ENCODE assay signal across 1 cellular context in the genomic region with DNA sequence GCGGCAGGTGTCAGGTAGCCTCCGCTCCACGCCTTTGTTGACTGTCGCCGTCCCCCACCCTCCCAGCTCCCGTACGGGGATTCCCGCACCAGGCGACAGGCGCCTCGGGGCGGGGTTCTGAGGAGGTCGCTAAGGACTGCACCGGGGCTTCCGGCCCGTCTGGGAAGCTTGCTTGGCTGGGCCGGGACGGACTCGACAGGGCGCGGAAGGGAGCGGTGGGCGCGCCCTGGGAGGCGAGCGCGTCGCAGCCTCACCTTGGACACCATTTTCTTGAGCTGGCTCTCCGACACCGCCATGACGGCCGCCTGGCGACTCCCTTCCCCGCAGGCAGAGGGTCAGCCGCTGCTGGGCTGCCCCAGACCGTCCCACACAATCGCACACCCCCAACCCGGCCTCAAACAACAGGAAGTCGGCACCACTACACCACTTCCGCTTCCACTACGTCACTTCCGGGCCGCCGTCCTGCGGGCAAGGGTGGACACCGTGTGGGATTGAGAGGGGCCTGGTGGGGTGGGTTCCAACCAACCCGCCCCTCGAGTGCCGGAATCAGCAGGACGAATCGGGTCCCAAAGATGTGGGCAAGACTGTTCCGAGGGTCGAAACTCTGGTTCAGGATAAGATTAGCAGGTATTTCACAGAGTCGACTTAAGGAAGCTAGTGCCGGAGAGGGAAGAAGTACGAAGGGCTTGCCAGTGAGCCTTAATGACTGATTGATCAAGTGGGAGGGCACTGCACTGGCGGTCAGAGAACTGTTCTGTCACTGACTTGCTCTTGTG.
TF ChIP-seq lines count a peak whose summit lies in the region.

A gene with protein sequence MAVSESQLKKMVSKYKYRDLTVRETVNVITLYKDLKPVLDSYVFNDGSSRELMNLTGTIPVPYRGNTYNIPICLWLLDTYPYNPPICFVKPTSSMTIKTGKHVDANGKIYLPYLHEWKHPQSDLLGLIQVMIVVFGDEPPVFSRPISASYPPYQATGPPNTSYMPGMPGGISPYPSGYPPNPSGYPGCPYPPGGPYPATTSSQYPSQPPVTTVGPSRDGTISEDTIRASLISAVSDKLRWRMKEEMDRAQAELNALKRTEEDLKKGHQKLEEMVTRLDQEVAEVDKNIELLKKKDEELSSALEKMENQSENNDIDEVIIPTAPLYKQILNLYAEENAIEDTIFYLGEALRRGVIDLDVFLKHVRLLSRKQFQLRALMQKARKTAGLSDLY (minus strand): TSS at position 422 of the 776 bp plus-strand sequence. CDS start 126 bp downstream, at position 296.

TF ChIP-seq in HepG2, 621 proteins besides CTCF, POLR2A, EP300 and RAD21 (continued from another document and continues in another):
- TF ChIP-seq, protein P1, sequence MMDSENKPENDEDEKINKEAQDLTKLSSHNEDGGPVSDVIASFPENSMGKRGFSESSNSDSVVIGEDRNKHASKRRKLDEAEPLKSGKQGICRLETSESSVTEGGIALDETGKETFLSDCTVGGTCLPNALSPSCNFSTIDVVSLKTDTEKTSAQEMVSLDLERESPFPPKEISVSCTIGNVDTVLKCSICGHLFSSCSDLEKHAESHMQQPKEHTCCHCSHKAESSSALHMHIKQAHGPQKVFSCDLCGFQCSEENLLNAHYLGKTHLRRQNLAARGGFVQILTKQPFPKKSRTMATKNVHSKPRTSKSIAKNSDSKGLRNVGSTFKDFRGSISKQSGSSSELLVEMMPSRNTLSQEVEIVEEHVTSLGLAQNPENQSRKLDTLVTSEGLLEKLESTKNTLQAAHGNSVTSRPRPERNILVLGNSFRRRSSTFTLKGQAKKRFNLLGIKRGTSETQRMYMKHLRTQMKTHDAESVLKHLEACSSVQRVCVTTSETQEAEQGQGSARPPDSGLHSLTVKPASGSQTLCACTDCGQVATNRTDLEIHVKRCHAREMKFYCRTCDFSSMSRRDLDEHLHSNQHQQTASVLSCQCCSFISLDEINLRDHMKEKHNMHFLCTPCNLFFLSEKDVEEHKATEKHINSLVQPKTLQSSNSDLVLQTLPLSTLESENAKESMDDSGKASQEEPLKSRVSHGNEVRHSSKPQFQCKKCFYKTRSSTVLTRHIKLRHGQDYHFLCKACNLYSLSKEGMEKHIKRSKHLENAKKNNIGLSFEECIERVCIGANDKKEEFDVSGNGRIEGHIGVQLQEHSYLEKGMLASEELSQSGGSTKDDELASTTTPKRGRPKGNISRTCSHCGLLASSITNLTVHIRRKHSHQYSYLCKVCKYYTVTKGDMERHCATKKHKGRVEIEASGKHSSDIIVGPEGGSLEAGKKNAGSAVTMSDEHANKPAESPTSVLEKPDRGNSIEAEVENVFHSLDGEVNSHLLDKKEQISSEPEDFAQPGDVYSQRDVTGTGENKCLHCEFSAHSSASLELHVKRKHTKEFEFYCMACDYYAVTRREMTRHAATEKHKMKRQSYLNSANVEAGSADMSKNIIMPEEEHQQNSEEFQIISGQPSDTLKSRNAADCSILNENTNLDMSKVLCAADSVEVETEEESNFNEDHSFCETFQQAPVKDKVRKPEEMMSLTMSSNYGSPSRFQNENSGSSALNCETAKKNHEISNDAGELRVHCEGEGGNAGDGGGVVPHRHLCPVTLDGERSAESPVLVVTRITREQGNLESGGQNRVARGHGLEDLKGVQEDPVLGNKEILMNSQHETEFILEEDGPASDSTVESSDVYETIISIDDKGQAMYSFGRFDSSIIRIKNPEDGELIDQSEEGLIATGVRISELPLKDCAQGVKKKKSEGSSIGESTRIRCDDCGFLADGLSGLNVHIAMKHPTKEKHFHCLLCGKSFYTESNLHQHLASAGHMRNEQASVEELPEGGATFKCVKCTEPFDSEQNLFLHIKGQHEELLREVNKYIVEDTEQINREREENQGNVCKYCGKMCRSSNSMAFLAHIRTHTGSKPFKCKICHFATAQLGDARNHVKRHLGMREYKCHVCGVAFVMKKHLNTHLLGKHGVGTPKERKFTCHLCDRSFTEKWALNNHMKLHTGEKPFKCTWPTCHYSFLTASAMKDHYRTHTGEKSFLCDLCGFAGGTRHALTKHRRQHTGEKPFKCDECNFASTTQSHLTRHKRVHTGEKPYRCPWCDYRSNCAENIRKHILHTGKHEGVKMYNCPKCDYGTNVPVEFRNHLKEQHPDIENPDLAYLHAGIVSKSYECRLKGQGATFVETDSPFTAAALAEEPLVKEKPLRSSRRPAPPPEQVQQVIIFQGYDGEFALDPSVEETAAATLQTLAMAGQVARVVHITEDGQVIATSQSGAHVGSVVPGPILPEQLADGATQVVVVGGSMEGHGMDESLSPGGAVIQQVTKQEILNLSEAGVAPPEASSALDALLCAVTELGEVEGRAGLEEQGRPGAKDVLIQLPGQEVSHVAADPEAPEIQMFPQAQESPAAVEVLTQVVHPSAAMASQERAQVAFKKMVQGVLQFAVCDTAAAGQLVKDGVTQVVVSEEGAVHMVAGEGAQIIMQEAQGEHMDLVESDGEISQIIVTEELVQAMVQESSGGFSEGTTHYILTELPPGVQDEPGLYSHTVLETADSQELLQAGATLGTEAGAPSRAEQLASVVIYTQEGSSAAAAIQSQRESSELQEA (CRISPR knock-in tag; IDR thresholded peaks at IDR 0.05; ENCODE audit: not compliant biosample characterization): peak; percentile 91
- TF ChIP-seq ZNF577 (CRISPR knock-in tag; IDR thresholded peaks at IDR 0.05; ENCODE audit: borderline replicate concordance, low read depth) (no peak; the same call in 1 of the 2 replicates), TOE1 (CRISPR knock-in tag; IDR thresholded peaks at IDR 0.05) (0 out of 2 replicates have a peak, but pooled peaks have one; percentile 3), ZNF335 (CRISPR knock-in tag; IDR thresholded peaks at IDR 0.05) (peak; percentile 71; the same call in 1 of the 2 replicates), BCL6 (CRISPR knock-in tag; IDR thresholded peaks at IDR 0.05) (peak; percentile 41; the same call in 1 of the 2 replicates), KMT2B (CRISPR knock-in tag; IDR thresholded peaks at IDR 0.05) (peak; percentile 96), TRIM24 (CRISPR knock-in tag; IDR thresholded peaks at IDR 0.05) (no peak), ZNF10 (CRISPR knock-in tag; IDR thresholded peaks at IDR 0.05; ENCODE audit: borderline replicate concordance, low read depth) (no peak), ZEB1 (IDR thresholded peaks at IDR 0.05; ENCODE audit: insufficient replicate concordance, low read depth) (peak; percentile 9), HOXD1 (CRISPR knock-in tag; IDR thresholded peaks at IDR 0.05) (0 out of 2 replicates have a peak, but pooled peaks have one; percentile 11), ZNF296 (CRISPR knock-in tag; conservative IDR thresholded peaks at IDR 0.05) (no peak; the same call in 1 of the 2 replicates), ZNF44 (CRISPR knock-in tag; IDR thresholded peaks at IDR 0.05) (0 out of 2 replicates have a peak, but pooled peaks have one; percentile 75), MEIS2 (CRISPR knock-in tag; IDR thresholded peaks at IDR 0.05) (peak; percentile 20; the same call in 1 of the 2 replicates), BORCS8-MEF2B (CRISPR knock-in tag; IDR thresholded peaks at IDR 0.05) (peak; percentile 72; the same call in 1 of the 2 replicates), ELK4 (CRISPR knock-in tag; IDR thresholded peaks at IDR 0.05; ENCODE audit: borderline replicate concordance) (no peak), FOXO1 (CRISPR knock-in tag; IDR thresholded peaks at IDR 0.05) (peak; percentile 52), KAT7 (CRISPR knock-in tag; IDR thresholded peaks at IDR 0.05; ENCODE audit: borderline replicate concordance) (peak; percentile 96), ZNF83 (CRISPR knock-in tag; IDR thresholded peaks at IDR 0.05; ENCODE audit: borderline replicate concordance) (peak; percentile 87)
- TF ChIP-seq, protein P2, sequence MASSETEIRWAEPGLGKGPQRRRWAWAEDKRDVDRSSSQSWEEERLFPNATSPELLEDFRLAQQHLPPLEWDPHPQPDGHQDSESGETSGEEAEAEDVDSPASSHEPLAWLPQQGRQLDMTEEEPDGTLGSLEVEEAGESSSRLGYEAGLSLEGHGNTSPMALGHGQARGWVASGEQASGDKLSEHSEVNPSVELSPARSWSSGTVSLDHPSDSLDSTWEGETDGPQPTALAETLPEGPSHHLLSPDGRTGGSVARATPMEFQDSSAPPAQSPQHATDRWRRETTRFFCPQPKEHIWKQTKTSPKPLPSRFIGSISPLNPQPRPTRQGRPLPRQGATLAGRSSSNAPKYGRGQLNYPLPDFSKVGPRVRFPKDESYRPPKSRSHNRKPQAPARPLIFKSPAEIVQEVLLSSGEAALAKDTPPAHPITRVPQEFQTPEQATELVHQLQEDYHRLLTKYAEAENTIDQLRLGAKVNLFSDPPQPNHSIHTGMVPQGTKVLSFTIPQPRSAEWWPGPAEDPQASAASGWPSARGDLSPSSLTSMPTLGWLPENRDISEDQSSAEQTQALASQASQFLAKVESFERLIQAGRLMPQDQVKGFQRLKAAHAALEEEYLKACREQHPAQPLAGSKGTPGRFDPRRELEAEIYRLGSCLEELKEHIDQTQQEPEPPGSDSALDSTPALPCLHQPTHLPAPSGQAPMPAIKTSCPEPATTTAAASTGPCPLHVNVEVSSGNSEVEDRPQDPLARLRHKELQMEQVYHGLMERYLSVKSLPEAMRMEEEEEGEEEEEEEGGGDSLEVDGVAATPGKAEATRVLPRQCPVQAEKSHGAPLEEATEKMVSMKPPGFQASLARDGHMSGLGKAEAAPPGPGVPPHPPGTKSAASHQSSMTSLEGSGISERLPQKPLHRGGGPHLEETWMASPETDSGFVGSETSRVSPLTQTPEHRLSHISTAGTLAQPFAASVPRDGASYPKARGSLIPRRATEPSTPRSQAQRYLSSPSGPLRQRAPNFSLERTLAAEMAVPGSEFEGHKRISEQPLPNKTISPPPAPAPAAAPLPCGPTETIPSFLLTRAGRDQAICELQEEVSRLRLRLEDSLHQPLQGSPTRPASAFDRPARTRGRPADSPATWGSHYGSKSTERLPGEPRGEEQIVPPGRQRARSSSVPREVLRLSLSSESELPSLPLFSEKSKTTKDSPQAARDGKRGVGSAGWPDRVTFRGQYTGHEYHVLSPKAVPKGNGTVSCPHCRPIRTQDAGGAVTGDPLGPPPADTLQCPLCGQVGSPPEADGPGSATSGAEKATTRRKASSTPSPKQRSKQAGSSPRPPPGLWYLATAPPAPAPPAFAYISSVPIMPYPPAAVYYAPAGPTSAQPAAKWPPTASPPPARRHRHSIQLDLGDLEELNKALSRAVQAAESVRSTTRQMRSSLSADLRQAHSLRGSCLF (CRISPR knock-in tag; IDR thresholded peaks at IDR 0.05; ENCODE audit: borderline replicate concordance): no peak; the same call in 1 of the 2 replicates
- TF ChIP-seq, protein P3, sequence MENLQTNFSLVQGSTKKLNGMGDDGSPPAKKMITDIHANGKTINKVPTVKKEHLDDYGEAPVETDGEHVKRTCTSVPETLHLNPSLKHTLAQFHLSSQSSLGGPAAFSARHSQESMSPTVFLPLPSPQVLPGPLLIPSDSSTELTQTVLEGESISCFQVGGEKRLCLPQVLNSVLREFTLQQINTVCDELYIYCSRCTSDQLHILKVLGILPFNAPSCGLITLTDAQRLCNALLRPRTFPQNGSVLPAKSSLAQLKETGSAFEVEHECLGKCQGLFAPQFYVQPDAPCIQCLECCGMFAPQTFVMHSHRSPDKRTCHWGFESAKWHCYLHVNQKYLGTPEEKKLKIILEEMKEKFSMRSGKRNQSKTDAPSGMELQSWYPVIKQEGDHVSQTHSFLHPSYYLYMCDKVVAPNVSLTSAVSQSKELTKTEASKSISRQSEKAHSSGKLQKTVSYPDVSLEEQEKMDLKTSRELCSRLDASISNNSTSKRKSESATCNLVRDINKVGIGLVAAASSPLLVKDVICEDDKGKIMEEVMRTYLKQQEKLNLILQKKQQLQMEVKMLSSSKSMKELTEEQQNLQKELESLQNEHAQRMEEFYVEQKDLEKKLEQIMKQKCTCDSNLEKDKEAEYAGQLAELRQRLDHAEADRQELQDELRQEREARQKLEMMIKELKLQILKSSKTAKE (CRISPR knock-in tag; IDR thresholded peaks at IDR 0.05; ENCODE audit: borderline replicate concordance): peak; percentile 71
- TF ChIP-seq, protein P4, sequence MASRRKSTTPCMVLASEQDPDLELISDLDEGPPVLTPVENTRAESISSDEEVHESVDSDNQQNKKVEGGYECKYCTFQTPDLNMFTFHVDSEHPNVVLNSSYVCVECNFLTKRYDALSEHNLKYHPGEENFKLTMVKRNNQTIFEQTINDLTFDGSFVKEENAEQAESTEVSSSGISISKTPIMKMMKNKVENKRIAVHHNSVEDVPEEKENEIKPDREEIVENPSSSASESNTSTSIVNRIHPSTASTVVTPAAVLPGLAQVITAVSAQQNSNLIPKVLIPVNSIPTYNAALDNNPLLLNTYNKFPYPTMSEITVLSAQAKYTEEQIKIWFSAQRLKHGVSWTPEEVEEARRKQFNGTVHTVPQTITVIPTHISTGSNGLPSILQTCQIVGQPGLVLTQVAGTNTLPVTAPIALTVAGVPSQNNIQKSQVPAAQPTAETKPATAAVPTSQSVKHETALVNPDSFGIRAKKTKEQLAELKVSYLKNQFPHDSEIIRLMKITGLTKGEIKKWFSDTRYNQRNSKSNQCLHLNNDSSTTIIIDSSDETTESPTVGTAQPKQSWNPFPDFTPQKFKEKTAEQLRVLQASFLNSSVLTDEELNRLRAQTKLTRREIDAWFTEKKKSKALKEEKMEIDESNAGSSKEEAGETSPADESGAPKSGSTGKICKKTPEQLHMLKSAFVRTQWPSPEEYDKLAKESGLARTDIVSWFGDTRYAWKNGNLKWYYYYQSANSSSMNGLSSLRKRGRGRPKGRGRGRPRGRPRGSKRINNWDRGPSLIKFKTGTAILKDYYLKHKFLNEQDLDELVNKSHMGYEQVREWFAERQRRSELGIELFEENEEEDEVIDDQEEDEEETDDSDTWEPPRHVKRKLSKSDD (CRISPR knock-in tag; IDR thresholded peaks at IDR 0.05; ENCODE audit: low read depth): peak; percentile 35; the same call in 1 of the 2 replicates
- TF ChIP-seq, protein P5, sequence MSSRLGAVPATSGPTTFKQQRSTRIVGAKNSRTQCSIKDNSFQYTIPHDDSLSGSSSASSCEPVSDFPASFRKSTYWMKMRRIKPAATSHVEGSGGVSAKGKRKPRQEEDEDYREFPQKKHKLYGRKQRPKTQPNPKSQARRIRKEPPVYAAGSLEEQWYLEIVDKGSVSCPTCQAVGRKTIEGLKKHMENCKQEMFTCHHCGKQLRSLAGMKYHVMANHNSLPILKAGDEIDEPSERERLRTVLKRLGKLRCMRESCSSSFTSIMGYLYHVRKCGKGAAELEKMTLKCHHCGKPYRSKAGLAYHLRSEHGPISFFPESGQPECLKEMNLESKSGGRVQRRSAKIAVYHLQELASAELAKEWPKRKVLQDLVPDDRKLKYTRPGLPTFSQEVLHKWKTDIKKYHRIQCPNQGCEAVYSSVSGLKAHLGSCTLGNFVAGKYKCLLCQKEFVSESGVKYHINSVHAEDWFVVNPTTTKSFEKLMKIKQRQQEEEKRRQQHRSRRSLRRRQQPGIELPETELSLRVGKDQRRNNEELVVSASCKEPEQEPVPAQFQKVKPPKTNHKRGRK (CRISPR knock-in tag; IDR thresholded peaks at IDR 0.05): peak; percentile 65; the same call in 1 of the 2 replicates
- TF ChIP-seq, protein P6, sequence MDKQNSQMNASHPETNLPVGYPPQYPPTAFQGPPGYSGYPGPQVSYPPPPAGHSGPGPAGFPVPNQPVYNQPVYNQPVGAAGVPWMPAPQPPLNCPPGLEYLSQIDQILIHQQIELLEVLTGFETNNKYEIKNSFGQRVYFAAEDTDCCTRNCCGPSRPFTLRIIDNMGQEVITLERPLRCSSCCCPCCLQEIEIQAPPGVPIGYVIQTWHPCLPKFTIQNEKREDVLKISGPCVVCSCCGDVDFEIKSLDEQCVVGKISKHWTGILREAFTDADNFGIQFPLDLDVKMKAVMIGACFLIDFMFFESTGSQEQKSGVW (CRISPR knock-in tag; IDR thresholded peaks at IDR 0.05; ENCODE audit: borderline replicate concordance): no peak
